ENCODE assay signal across 27 cellular contexts in genomic region chr6:25913741-25914140, GRCh38. TPM values are rescaled to one million over a fixed set of nuclear protein-coding genes. Genes with fewer than 3 reads are reported as not detected.
"Had no signal": no experiment of that assay in that cellular context is flagged by ENCODE, and none has a peak within 500 bp of the region (broad histone marks: within the 10 kb centered on the region; RNA-seq: fewer than 3 reads in every experiment).

No MANE protein-coding gene starts in this region.

- H3K36me3 ChIP-seq: adrenal gland, breast epithelium, neutrophil, pancreas, tibial artery had no signal

- FAIRE-seq: astrocyte, endometrium, keratinocyte, pancreas, urothelium cell line had no signal

- H3K4me1 ChIP-seq: adrenal gland, breast epithelium, pancreas, tibial artery had no signal

- H3K9me3 Mint-ChIP-seq: activated naive CD4-positive, alpha-beta T cell treated with anti-CD3 and anti-CD28 coated beads, Interleukin-2, amount 50 U/mL, for 24 hours; mesothelial cell of epicardium; natural killer cell treated with Interleukin-12 subunit alpha and Interleukin-12 subunit beta and Interleukin-15 and Interleukin-18, amount 100 ng/mL, for 72 hours; T-cell had no signal

- H3K27ac ChIP-seq: adrenal gland, breast epithelium, coronary artery, neutrophil, pancreas, tibial artery had no signal

- H3K27me3 Mint-ChIP-seq: activated naive CD4-positive, alpha-beta T cell treated with anti-CD3 and anti-CD28 coated beads, Interleukin-2, amount 50 U/mL, for 24 hours had no signal

- H3K27me3 ChIP-seq: breast epithelium, neutrophil, pancreas, tibial artery had no signal

- H3K4me3 Mint-ChIP-seq: activated CD8-positive, alpha-beta T cell treated with anti-CD3 and anti-CD28 coated beads, Interleukin-2, amount 10 ng/mL, durations not matched to agents 7 days and 5 days; activated naive CD4-positive, alpha-beta T cell treated with anti-CD3 and anti-CD28 coated beads, Interleukin-2, amount 50 U/mL, for 24 hours; mesothelial cell of epicardium; natural killer cell treated with Interleukin-12 subunit alpha and Interleukin-12 subunit beta and Interleukin-15 and Interleukin-18, amount 100 ng/mL, for 72 hours; T-cell had no signal

- ATAC-seq: activated CD4-positive, CD25-positive, alpha-beta regulatory T cell treated with anti-CD3 and anti-CD28 coated beads, Interleukin-2, amount 50 U/mL, for 24 hours; activated CD8-positive, alpha-beta T cell treated with anti-CD3 and anti-CD28 coated beads, Interleukin-2, amount 10 ng/mL, durations not matched to agents 7 days and 5 days; left lobe of liver; natural killer cell treated with Interleukin-12 subunit alpha and Interleukin-12 subunit beta and Interleukin-15 and Interleukin-18, amount 100 ng/mL, for 72 hours; pancreas; sciatic nerve; SK-N-SH treated with all-trans-retinoic acid at 6 μM for 48 hours; stimulated activated naive CD8-positive, alpha-beta T cell treated with anti-CD3 and anti-CD28 coated beads, Interleukin-15, Interleukin-2, amounts not matched to agents 100 U/mL and 50 U/mL, for 24 hours; T-cell had no signal

- H3K36me3 Mint-ChIP-seq: activated naive CD4-positive, alpha-beta T cell treated with anti-CD3 and anti-CD28 coated beads, Interleukin-2, amount 50 U/mL, for 24 hours; mesothelial cell of epicardium; natural killer cell treated with Interleukin-12 subunit alpha and Interleukin-12 subunit beta and Interleukin-15 and Interleukin-18, amount 100 ng/mL, for 72 hours; T-cell had no signal

- H3K9me3 ChIP-seq: adrenal gland, breast epithelium, neutrophil, pancreas, tibial artery had no signal

- H3K4me2 ChIP-seq: smooth muscle cell had no signal

- DNase-seq: activated CD8-positive, alpha-beta T cell treated with anti-CD3 and anti-CD28 coated beads, Interleukin-2, amount 10 ng/mL, durations not matched to agents 7 days and 5 days; adrenal gland; erythroblast; foreskin melanocyte; pancreas; stimulated activated naive CD8-positive, alpha-beta T cell treated with anti-CD3 and anti-CD28 coated beads, Interleukin-15, Interleukin-2, amounts not matched to agents 100 U/mL and 50 U/mL, for 24 hours; substantia nigra; T-cell; T1000; tibial artery had no signal

- H3K27ac Mint-ChIP-seq: activated CD8-positive, alpha-beta T cell treated with anti-CD3 and anti-CD28 coated beads, Interleukin-2, amount 10 ng/mL, durations not matched to agents 7 days and 5 days; activated naive CD4-positive, alpha-beta T cell treated with anti-CD3 and anti-CD28 coated beads, Interleukin-2, amount 50 U/mL, for 24 hours; mesothelial cell of epicardium; natural killer cell treated with Interleukin-12 subunit alpha and Interleukin-12 subunit beta and Interleukin-15 and Interleukin-18, amount 100 ng/mL, for 72 hours; T-cell had no signal

- H3K4me3 ChIP-seq: adrenal gland, breast epithelium, coronary artery, lung, pancreas, smooth muscle cell, tibial artery had no signal

- H3K4me1 Mint-ChIP-seq: mesothelial cell of epicardium, T-cell had no signal

RNA-seq across cellular contexts. Expression of gene SLC17A2, which starts 16.8 kb away (rescaled TPM):
- total RNA-seq: activated CD8-positive, alpha-beta T cell treated with anti-CD3 and anti-CD28 coated beads, Interleukin-2, amount 10 ng/mL, durations not matched to agents 7 days and 5 days; adrenal gland; astrocyte; breast epithelium; lung; mesothelial cell of epicardium; natural killer cell treated with Interleukin-12 subunit alpha and Interleukin-12 subunit beta and Interleukin-15 and Interleukin-18, amount 100 ng/mL, for 72 hours; pulmonary artery endothelial cell; sciatic nerve; smooth muscle cell; T-cell had no signal

RNA-seq across cellular contexts. Expression of gene SLC17A3, which starts 39.7 kb away (rescaled TPM):
- total RNA-seq: astrocyte; breast epithelium; lung; mesothelial cell of epicardium; natural killer cell treated with Interleukin-12 subunit alpha and Interleukin-12 subunit beta and Interleukin-15 and Interleukin-18, amount 100 ng/mL, for 72 hours; pancreas; pulmonary artery endothelial cell; sciatic nerve; smooth muscle cell had no signal
